ENCODE assay signal across 1 cellular context in the genomic region with DNA sequence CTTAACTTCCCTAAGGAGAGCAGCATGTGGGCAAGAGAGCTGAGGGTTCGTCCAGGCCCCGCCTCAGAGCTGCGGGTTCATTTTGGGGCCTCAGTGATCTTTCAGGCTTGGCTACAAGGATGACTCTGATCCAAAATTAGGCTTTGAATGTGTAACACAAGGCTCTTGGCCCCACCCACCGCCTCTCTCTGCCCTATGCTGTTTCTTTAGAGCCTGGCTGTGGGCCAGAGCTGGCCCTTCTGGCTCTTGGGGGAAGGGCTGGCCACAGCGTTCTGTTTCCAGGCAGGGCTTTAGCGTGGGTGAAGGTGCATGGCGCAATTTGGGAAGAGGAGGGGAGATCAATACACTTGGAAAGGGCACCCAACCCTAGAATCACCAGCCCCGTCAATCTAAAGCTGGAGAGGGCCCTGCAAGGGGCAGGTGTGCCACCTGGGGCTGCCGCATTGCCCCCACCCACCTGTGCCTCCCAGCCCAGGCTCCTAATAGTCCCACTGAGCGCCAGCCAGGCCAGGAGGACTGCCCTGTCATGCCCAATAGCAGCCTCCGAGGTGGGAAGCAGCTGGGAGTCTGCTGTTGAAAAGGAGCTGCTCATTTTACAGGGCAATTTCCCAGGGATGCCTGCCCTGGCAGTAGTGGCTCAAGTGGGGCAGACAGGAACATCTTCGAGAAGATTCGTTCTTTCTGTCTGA.
TF ChIP-seq lines count a peak whose summit lies in the region.

No MANE protein-coding gene starts in this region.

TF ChIP-seq in HEK293, 187 proteins besides CTCF, POLR2A, EP300 and RAD21 (continued from another document):
- TF ChIP-seq, protein P1, sequence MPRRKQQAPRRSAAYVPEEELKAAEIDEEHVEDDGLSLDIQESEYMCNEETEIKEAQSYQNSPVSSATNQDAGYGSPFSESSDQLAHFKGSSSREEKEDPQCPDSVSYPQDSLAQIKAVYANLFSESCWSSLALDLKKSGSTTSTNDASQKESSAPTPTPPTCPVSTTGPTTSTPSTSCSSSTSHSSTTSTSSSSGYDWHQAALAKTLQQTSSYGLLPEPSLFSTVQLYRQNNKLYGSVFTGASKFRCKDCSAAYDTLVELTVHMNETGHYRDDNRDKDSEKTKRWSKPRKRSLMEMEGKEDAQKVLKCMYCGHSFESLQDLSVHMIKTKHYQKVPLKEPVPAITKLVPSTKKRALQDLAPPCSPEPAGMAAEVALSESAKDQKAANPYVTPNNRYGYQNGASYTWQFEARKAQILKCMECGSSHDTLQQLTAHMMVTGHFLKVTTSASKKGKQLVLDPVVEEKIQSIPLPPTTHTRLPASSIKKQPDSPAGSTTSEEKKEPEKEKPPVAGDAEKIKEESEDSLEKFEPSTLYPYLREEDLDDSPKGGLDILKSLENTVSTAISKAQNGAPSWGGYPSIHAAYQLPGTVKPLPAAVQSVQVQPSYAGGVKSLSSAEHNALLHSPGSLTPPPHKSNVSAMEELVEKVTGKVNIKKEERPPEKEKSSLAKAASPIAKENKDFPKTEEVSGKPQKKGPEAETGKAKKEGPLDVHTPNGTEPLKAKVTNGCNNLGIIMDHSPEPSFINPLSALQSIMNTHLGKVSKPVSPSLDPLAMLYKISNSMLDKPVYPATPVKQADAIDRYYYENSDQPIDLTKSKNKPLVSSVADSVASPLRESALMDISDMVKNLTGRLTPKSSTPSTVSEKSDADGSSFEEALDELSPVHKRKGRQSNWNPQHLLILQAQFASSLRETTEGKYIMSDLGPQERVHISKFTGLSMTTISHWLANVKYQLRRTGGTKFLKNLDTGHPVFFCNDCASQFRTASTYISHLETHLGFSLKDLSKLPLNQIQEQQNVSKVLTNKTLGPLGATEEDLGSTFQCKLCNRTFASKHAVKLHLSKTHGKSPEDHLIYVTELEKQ (tag by site-specific recombination; IDR thresholded peaks at IDR 0.05; ENCODE audit: borderline replicate concordance) = no peak
- TF ChIP-seq MEIS1 (CRISPR knock-in tag; IDR thresholded peaks at IDR 0.05; ENCODE audit: borderline replicate concordance) = no peak
- TF ChIP-seq ZNF202 (tag by site-specific recombination; IDR thresholded peaks at IDR 0.05; ENCODE audit: borderline replicate concordance) = no peak
- TF ChIP-seq ZNF610 (tag by site-specific recombination; IDR thresholded peaks at IDR 0.05; ENCODE audit: borderline replicate concordance) = no peak
- TF ChIP-seq ZNF654 (tag by site-specific recombination; IDR thresholded peaks at IDR 0.05; ENCODE audit: low read depth) = no peak
- no peak for TF ChIP-seq ZFP69B (tag by site-specific recombination; IDR thresholded peaks at IDR 0.05)
- TF ChIP-seq, protein P2, sequence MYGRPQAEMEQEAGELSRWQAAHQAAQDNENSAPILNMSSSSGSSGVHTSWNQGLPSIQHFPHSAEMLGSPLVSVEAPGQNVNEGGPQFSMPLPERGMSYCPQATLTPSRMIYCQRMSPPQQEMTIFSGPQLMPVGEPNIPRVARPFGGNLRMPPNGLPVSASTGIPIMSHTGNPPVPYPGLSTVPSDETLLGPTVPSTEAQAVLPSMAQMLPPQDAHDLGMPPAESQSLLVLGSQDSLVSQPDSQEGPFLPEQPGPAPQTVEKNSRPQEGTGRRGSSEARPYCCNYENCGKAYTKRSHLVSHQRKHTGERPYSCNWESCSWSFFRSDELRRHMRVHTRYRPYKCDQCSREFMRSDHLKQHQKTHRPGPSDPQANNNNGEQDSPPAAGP (tag by site-specific recombination; IDR thresholded peaks at IDR 0.05) = no peak
- TF ChIP-seq ZNF623 (tag by site-specific recombination; IDR thresholded peaks at IDR 0.05) = no peak
- no peak for TF ChIP-seq ZFP3 (tag by site-specific recombination; IDR thresholded peaks at IDR 0.05; ENCODE audit: low read depth)
- peak; percentile 63 for TF ChIP-seq GLIS2 (tag by site-specific recombination; IDR thresholded peaks at IDR 0.05)
- TF ChIP-seq HOXC10 (CRISPR knock-in tag; IDR thresholded peaks at IDR 0.05) = no peak
- no peak for TF ChIP-seq KLF1 (tag by site-specific recombination; IDR thresholded peaks at IDR 0.05)
- TF ChIP-seq ZNF792 (tag by site-specific recombination; IDR thresholded peaks at IDR 0.05) = no peak
